Comparison of ENCODE assay signal across 25 cellular contexts in the genomic region with DNA sequence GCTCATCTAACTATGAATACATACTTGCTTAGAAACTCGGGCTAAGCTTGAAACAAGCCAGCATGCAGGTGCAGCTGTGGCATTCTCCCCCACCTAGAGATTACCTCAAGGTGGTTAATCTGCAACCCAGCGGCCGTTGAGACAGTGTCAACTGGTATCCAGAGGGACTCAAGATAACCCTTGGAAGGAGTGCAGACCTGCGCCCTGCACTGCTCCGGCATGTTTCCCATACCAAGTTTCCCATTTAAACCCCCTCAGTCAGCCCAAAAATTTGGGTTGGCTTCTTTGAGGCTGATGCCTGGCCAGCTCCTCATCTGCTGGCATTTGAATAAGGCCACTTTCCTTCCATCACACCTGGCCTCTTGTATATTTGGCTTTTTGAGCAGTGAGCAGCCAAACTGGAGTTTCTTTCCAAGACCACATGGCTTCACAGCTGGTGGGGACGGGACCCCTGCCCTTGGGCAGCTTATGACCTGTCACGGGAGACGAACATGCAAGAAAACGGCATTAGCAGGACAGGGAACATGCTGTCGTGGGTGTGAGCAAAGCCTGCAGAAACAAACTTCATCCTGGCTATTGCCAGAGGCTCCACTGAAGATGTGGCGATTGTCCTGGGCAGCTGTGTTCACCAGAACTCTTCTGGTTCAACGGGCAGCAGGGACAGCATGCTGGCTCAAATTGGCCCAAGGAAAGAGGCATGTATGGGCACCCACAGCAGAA.
"Had no signal": no experiment of that assay in that cellular context is flagged by ENCODE, and none has a peak within 500 bp of the region (broad histone marks: within the 10 kb centered on the region; RNA-seq: fewer than 3 reads in every experiment).

No MANE protein-coding gene starts in this region.

- ATAC-seq: gastroesophageal sphincter; natural killer cell treated with Interleukin-12 subunit alpha and Interleukin-12 subunit beta and Interleukin-15 and Interleukin-18, amount 100 ng/mL, for 72 hours; pancreas; psoas muscle; stimulated activated memory B cell treated with anti-CD40 and anti-IgM and Interleukin-4, amounts not matched to agents 10 μg/mL and 1 μg/mL and 100 μg/mL, for 72 hours; stimulated activated naive CD8-positive, alpha-beta T cell treated with anti-CD3 and anti-CD28 coated beads, Interleukin-15, amount 100 ng/mL, for 72 hours had no signal

- H3K4me1 ChIP-seq: colonic mucosa, gastroesophageal sphincter, pancreas, psoas muscle, testis, tibial nerve had no signal

- DNase-seq: cerebellar nuclear complex; colonic mucosa; dermis blood vessel endothelial cell; esophagus squamous epithelium; foreskin fibroblast; head of caudate nucleus; hypothalamus; kidney glomerular epithelial cell; mesenchymal stem cell; midbrain; nucleus accumbens; retina; stimulated activated CD4-positive, alpha-beta T cell treated with anti-CD3 and anti-CD28 coated beads, Interleukin-4, amount 100 ng/mL, for 1 hour; stimulated activated naive CD8-positive, alpha-beta T cell treated with anti-CD3 and anti-CD28 coated beads, Interleukin-15, amount 100 ng/mL, for 72 hours; testis had no signal

- H3K36me3 ChIP-seq: cardiac muscle cell, colonic mucosa, esophagus squamous epithelium, gastroesophageal sphincter, neural progenitor cell, pancreas, tibial nerve had no signal

- H2AFZ ChIP-seq: neural progenitor cell had no signal

- H3K4me2 ChIP-seq: neural progenitor cell, smooth muscle cell had no signal

- H3K27ac ChIP-seq: cardiac muscle cell, colonic mucosa, esophagus squamous epithelium, gastroesophageal sphincter, neural progenitor cell, pancreas, psoas muscle, testis, tibial nerve had no signal

- H3K9me3 ChIP-seq: colonic mucosa, esophagus squamous epithelium, gastroesophageal sphincter, pancreas, psoas muscle, testis, tibial nerve had no signal

- H3K4me3 ChIP-seq: cardiac muscle cell, colonic mucosa, esophagus squamous epithelium, gastroesophageal sphincter, lung, neural progenitor cell, pancreas, psoas muscle, smooth muscle cell, testis, tibial nerve had no signal

- H3K27me3 ChIP-seq: cardiac muscle cell, colonic mucosa, esophagus squamous epithelium, neural progenitor cell, pancreas, testis, tibial nerve had no signal
